In the genomic region with DNA sequence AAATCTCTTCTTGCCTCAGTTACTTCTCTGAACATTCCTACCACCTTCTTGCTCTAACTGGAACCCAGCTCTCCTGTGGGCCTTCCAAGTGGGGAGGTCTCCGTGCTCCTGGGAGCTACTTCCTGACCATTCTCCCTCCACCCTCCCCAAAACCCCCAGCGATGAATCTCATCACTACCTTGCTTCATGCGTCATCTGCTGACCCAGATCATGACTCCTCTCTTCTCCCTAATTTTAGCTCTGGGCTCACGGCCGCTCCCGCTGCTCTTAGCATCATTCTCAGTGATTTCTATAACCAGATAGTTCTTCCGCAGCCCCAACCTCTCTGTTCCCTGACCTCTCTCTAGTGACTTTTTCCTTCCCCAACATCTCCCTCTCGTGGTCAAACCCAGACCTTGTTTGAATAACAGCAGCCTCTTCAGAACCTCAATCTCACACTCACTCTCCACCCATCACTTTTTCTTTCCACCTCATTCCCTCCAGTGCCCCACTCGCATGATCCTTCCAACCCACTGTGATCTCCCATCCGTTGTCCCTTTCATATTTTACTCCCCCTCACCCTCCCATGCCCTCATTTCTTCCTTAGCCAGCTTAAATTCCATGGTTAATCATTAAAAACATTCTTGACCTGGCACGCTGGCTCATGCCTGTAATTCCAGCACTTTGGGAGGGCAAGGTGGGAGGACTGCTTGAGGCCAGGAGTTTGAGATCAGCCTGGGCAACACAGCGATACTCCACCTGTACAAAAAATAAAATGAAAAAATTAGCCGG, we compare ENCODE assay signal across 9 cellular contexts. TPM values are rescaled to one million over a fixed set of nuclear protein-coding genes. Genes with fewer than 3 reads are reported as not detected.
DNase-seq lines count a peak whose midpoint lies in the region; ATAC-seq and TF ChIP-seq lines count a peak whose summit lies in the region.
"Had no signal": no experiment of that assay in that cellular context is flagged by ENCODE, and none has a peak within 500 bp of the region (broad histone marks: within the 10 kb centered on the region; RNA-seq: fewer than 3 reads in every experiment).

No MANE protein-coding gene starts in this region.

- POLR2A ChIA-PET in activated CD4-positive, alpha-beta T cell treated with anti-CD3 and anti-CD28 coated beads for 36 hours (lab: Charles Lee) = no interaction called here

- H3K27ac Mint-ChIP-seq in activated CD4-positive, alpha-beta T cell treated with anti-CD3 and anti-CD28 coated beads for 36 hours = no peak overlapping the region

- H3K27me3 ChIP-seq in RWPE2 (ENCODE audit: insufficient read depth, poor library complexity, severe bottlenecking) (no peaks in the 10 kb centered on the region), testis (no peaks in the 10 kb centered on the region)

- H3K27me3 Mint-ChIP-seq in activated CD4-positive, alpha-beta T cell treated with anti-CD3 and anti-CD28 coated beads for 36 hours = peaks cover 15% of the 10 kb centered on the region

- H3K9me3 ChIP-seq in RWPE2 (ENCODE audit: severe bottlenecking) (no peaks in the 10 kb centered on the region), testis (no peaks in the 10 kb centered on the region)

- WGBS in testis, 2 donors = 75 to 80% methylated on average over 13 of the region's 13 CpGs

- H3K27ac ChIP-seq in RWPE2 (ENCODE audit: poor library complexity, severe bottlenecking) (no peak overlapping the region), testis (no peak overlapping the region)

- TF ChIP-seq CTCF in RWPE2 (IDR thresholded peaks at IDR 0.05; ENCODE audit: poor library complexity, severe bottlenecking) (peak; percentile 36), testis (IDR thresholded peaks at IDR 0.05) (peak in 2 of 3 experiments; percentile 16 to 24)

- peak; percentile 58 for DNase-seq in activated CD4-positive, alpha-beta T cell treated with anti-CD3 and anti-CD28 coated beads for 36 hours
- DNase-seq in activated CD4-positive, alpha-beta T cell treated with anti-CD3 and anti-CD28 coated beads for 4 hours = no peak
- peak; percentile 52 for DNase-seq in LoVo (ENCODE audit: low spot score)
- no peak for DNase-seq in RWPE2 (ENCODE audit: low spot score)
- DNase-seq in iPS-NIHi11 (ENCODE audit: low spot score) = peak; percentile 53
- DNase-seq in testis = peak; percentile 70
- DNase-seq in cerebellum (ENCODE audit: low spot score) = no peak

- no peak for TF ChIP-seq POLR2A in testis (IDR thresholded peaks at IDR 0.05)

- H3K4me1 ChIP-seq in RWPE2 (ENCODE audit: insufficient read depth, poor library complexity, severe bottlenecking) (no peaks in the 10 kb centered on the region), testis (no peaks in the 10 kb centered on the region)

- ATAC-seq in activated CD4-positive, alpha-beta T cell treated with anti-CD3 and anti-CD28 coated beads for 36 hours = peak; percentile 52
- ATAC-seq in RWPE2 (ENCODE audit: low read depth) = peak; percentile 28; the same call in 1 of the 3 replicates
- no peak for ATAC-seq in GM18511 (IDR thresholded peaks at IDR 0.05; ENCODE audit: unreplicated experiment)

- no peaks in the 10 kb centered on the region for H3K36me3 ChIP-seq in RWPE2 (ENCODE audit: low read depth)
- H3K36me3 ChIP-seq in testis (ENCODE audit: low read depth, missing control alignments) = no peaks in the 10 kb centered on the region

- no peak overlapping the region for H3K4me3 ChIP-seq in RWPE2 (ENCODE audit: severe bottlenecking)
- H3K4me3 ChIP-seq in testis = no peak overlapping the region

- H3K4me1 Mint-ChIP-seq in activated CD4-positive, alpha-beta T cell treated with anti-CD3 and anti-CD28 coated beads for 36 hours = peaks cover 14% of the 10 kb centered on the region

- H3K36me3 Mint-ChIP-seq in activated CD4-positive, alpha-beta T cell treated with anti-CD3 and anti-CD28 coated beads for 36 hours (ENCODE audit: low read depth) = no peaks in the 10 kb centered on the region

- H3K9me3 Mint-ChIP-seq in activated CD4-positive, alpha-beta T cell treated with anti-CD3 and anti-CD28 coated beads for 36 hours (ENCODE audit: low read depth) = no peaks in the 10 kb centered on the region

- intact Hi-C loops in activated CD4-positive, alpha-beta T cell treated with anti-CD3 and anti-CD28 coated beads for 36 hours (cut with DNase I, micrococcal nuclease) = no loop called here
- intact Hi-C loops in testis (cut with DNase I; ENCODE audit: low total_unique reads) = no loop called here

- H3K4me3 Mint-ChIP-seq in activated CD4-positive, alpha-beta T cell treated with anti-CD3 and anti-CD28 coated beads for 36 hours = no peak overlapping the region

- CTCF ChIA-PET in activated CD4-positive, alpha-beta T cell treated with anti-CD3 and anti-CD28 coated beads for 36 hours (lab: Charles Lee) = interaction anchor here (0.6 to 1.4 kb wide), 7 partner anchors 9 to 1319 kb away, joined by 3 to 7 read pairs (median 4); partner anchors contain the start of genes FAM98C, MRPS12 and SARS2

RNA-seq across cellular contexts. Expression of gene MRPS12, which starts 21.8 kb away (rescaled TPM):
- total RNA-seq in activated CD4-positive, alpha-beta T cell treated with anti-CD3 and anti-CD28 coated beads for 36 hours = 10 to 100 TPM; 62.4 to 76.0 TPM
- 10 to 100 TPM; 48.3 to 49.6 TPM for total RNA-seq in testis
- 31.1 TPM for polyA plus RNA-seq in testis (ENCODE audit: insufficient read depth, low read depth, low replicate concordance)
- 10.8 TPM for total RNA-seq in cerebellum

RNA-seq across cellular contexts. Expression of gene SARS2, which starts 22.0 kb away (rescaled TPM):
- 10 to 100 TPM; 36.7 to 39.4 TPM for total RNA-seq in activated CD4-positive, alpha-beta T cell treated with anti-CD3 and anti-CD28 coated beads for 36 hours
- total RNA-seq in testis (10 to 100 TPM; 55.3 to 68.0 TPM), cerebellum (12.2 TPM)
- polyA plus RNA-seq in testis (ENCODE audit: insufficient read depth, low read depth, low replicate concordance) = 33.5 TPM

RNA-seq across cellular contexts. Expression of gene FBXO17, which starts 23.0 kb away (rescaled TPM):
- total RNA-seq in activated CD4-positive, alpha-beta T cell treated with anti-CD3 and anti-CD28 coated beads for 36 hours = not detected
- total RNA-seq in testis (10 to 100 TPM; 11.8 to 14.2 TPM), cerebellum (4.4 TPM)
- 10.3 TPM for polyA plus RNA-seq in testis (ENCODE audit: insufficient read depth, low read depth, low replicate concordance)
- total RNA-seq: activated CD8-positive, alpha-beta memory T cell treated with anti-CD3 and anti-CD28 coated beads for 36 hours had no signal

RNA-seq across cellular contexts. Expression of gene CCER2, which starts 40.6 kb away (rescaled TPM):
- under 1 TPM; 0.34 to 0.54 TPM for total RNA-seq in activated CD4-positive, alpha-beta T cell treated with anti-CD3 and anti-CD28 coated beads for 36 hours
- total RNA-seq in testis (1 to 10 TPM; 6.4 to 7.3 TPM), cerebellum (1.1 TPM)
- polyA plus RNA-seq in testis (ENCODE audit: insufficient read depth, low read depth, low replicate concordance) = 3.8 TPM

RNA-seq across cellular contexts. Expression of gene NFKBIB, which starts 52.8 kb away (rescaled TPM):
- 10 to 100 TPM; 49.4 to 52.5 TPM for total RNA-seq in activated CD4-positive, alpha-beta T cell treated with anti-CD3 and anti-CD28 coated beads for 36 hours
- total RNA-seq in testis (100 to 1,000 TPM in 1 of 2 donors, 10 to 100 TPM in 1; 70.1 to 100 TPM), cerebellum (4.0 TPM)
- 88.0 TPM for polyA plus RNA-seq in testis (ENCODE audit: insufficient read depth, low read depth, low replicate concordance)

Comparison
In these comparisons a context has a peak if more than half of its experiments do, and no peak if none do; other contexts are left out.
1. DNase-seq: peak in activated CD4-positive, alpha-beta T cell treated with anti-CD3 and anti-CD28 coated beads for 36 hours (single experiment), LoVo (single experiment), iPS-NIHi11 (single experiment) and testis (single experiment); none in activated CD4-positive, alpha-beta T cell treated with anti-CD3 and anti-CD28 coated beads for 4 hours (0 of 2), RWPE2 (single experiment) and cerebellum (single experiment).